In the genomic region with DNA sequence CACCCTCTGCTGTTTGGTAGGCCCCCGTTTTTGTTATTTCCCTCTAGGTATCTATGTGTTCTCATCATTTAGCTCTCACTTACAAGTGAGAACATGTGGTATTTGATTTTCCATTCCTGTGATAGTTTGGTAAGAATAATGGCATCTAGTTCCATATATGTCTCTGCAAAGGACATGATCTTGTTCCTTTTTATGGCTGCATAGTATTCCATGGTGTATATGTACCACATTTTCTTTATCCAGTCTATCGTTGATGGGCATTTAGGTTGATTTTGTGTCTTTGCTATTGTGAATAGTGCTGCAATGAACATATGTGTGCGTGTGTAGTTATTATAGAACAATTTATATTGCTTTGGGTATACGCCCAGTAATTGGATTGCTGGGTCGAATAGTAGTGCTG, we compare ENCODE assay signal across 8 cellular contexts. TPM values are rescaled to one million over a fixed set of nuclear protein-coding genes. Genes with fewer than 3 reads are reported as not detected.
"Had no signal": no experiment of that assay in that cellular context is flagged by ENCODE, and none has a peak within 500 bp of the region (broad histone marks: within the 10 kb centered on the region; RNA-seq: fewer than 3 reads in every experiment).

No MANE protein-coding gene starts in this region.

RNA-seq across cellular contexts. Expression of a gene that starts 28.3 kb away (rescaled TPM):
- total RNA-seq: ascending aorta, cardiac muscle cell, dermis microvascular lymphatic vessel endothelial cell, endothelial cell of umbilical vein, fibroblast of lung, fibroblast of villous mesenchyme, gastroesophageal sphincter, glomerular endothelial cell had no signal
- polyA plus RNA-seq: cardiac muscle cell, endothelial cell of umbilical vein, fibroblast of lung had no signal

RNA-seq across cellular contexts. Expression of a gene that starts 35.0 kb away (rescaled TPM):
- total RNA-seq: ascending aorta had no signal

RNA-seq across cellular contexts. Expression of a gene that starts 56.1 kb away (rescaled TPM):
- total RNA-seq: cardiac muscle cell, fibroblast of lung, fibroblast of villous mesenchyme had no signal
- polyA plus RNA-seq: cardiac muscle cell, fibroblast of lung had no signal
